8 cellular contexts compared by ENCODE assay signal in the genomic region with DNA sequence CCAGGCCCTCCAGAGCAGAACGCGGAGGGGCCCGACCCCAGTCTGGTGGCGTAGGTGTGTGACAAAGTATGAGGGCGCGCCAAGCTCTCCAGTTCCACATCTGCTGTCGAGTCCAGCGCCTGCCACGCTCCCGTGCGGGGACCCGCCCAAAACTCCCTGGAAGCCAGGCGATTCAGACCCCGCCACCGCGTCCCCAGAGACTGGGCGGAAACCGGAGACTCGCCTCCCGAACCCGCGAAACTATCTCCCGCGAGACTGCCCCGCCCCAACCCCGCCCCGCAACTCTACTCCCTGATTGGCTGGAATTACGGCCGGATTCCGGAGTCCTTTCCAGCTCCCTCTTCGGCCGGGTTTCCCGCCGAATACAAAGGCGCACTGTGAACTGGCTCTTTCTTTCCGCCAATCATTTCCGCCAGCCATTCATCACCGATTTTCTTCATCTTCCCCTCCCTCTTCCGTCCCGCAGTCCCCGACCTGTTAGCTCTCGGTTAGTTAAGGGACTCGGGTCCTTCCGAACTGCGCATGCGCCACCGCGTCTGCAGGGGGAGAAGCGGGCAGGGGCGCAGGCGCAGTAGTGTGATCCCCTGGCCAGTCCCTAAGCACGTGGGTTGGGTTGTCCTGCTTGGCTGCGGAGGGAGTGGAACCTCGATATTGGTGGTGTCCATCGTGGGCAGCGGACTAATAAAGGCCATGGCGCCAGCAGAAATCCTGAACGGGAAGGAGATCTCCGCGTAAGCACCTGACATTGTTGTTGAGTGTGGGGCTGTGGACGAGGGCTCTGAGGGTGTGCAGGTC.
DNase-seq lines count a peak whose midpoint lies in the region; ATAC-seq, FAIRE-seq and TF ChIP-seq lines count a peak whose summit lies in the region.

MTHFD1 (plus strand) TSS at position 616 of the 795 bp plus-strand sequence; CDS start at position 691, 75 bp downstream.

- no peak for TF ChIP-seq CTCF in AG09319 (IDR thresholded peaks at IDR 0.05; ENCODE audit: low read depth, low read length)

- ATAC-seq in GM19035 (IDR thresholded peaks at IDR 0.05; ENCODE audit: unreplicated experiment): peak; percentile 78
- peak; percentile 86 for ATAC-seq in HG03354 (IDR thresholded peaks at IDR 0.05; ENCODE audit: poor library complexity, severe bottlenecking, unreplicated experiment)
- peak; percentile 91 to 94 for ATAC-seq in activated CD4-positive, CD25-positive, alpha-beta regulatory T cell treated with anti-CD3 and anti-CD28 coated beads, Interleukin-2, amount 50 U/mL, for 24 hours

- DNase-seq in AG09319 (ENCODE audit: extremely low read depth, low read depth): peak; percentile 99
- DNase-seq in NCI-H446 treated with DMSO at 0.1 percent for 48 hours (lab: John Stamatoyannopoulos, UW): peak; percentile 99
- DNase-seq in cerebellar cortex (ENCODE audit: low spot score): peak; percentile 100
- DNase-seq in stimulated activated CD4-positive, alpha-beta T cell treated with anti-CD3 and anti-CD28 coated beads, Interleukin-12 subunit alpha, Interleukin-12 subunit beta, amount 100 ng/mL, for 4 hours: peak; percentile 98

- FAIRE-seq in islet of Langerhans (lab: Jason Lieb, UNC): peak; percentile 65

Comparison
In these comparisons a context has a peak if more than half of its experiments do, and no peak if none do; other contexts are left out.
1. Peak in every context shown above with its lines: DNase-seq and ATAC-seq.